28 cellular contexts compared by ENCODE assay signal in genomic region chr11:79040348-79040747, GRCh38.
A peak's percentile ranks its signal among the peaks of the same experiment; 100 is the strongest.
DNase-seq lines count a peak whose midpoint lies in the region; ATAC-seq and TF ChIP-seq lines count a peak whose summit lies in the region.
"Had no signal": no experiment of that assay in that cellular context is flagged by ENCODE, and none has a peak within 500 bp of the region (broad histone marks: within the 10 kb centered on the region; RNA-seq: fewer than 3 reads in every experiment).

No MANE protein-coding gene starts in this region.

- H3K36me3 ChIP-seq in PC-3 (ENCODE audit: low read depth, low read length), result no peaks in the 10 kb centered on the region
- H3K36me3 ChIP-seq: cardiac muscle cell, HAP-1, SJSA1 had no signal

- DNase-seq in NCI-H1694 treated with DMSO at 0.1 percent for 48 hours (lab: John Stamatoyannopoulos, UW), result peak; percentile 27
- DNase-seq in NCI-H1694 (lab: John Stamatoyannopoulos, UW), result no peak
- peak; percentile 17 for DNase-seq in PC-3
- peak; percentile 46 for DNase-seq in fibroblast of peridontal ligament (ENCODE audit: extremely low read depth)
- peak in 7 of 10 donors; percentile 30 to 88 (median 47) for DNase-seq in posterior cingulate gyrus
- DNase-seq in NCI-H187 treated with DMSO at 0.1 percent for 48 hours (lab: John Stamatoyannopoulos, UW), result no peak
- no peak for DNase-seq in NCI-H1436 treated with DMSO at 0.1 percent for 48 hours (lab: John Stamatoyannopoulos, UW)
- no peak for DNase-seq in SKM-1 (lab: John Stamatoyannopoulos, UW; ENCODE audit: unreplicated experiment)
- DNase-seq: activated CD4-positive, alpha-beta T cell treated with anti-CD3 and anti-CD28 coated beads for 48 hours; activated naive CD4-positive, alpha-beta T cell treated with anti-CD3 and anti-CD28 coated beads for 36 hours; activated T-cell treated with anti-CD3 and anti-CD28 coated beads, Interleukin-2, amount 50 U/mL, for 48 hours; amniotic stem cell; DMS53; endodermal cell; foreskin melanocyte; Kasumi-1; naive B cell; NCI-H1092; NCI-H2029 treated with DMSO at 0.1 percent for 48 hours; NCI-H510A; nucleus accumbens; T-helper 17 cell had no signal

- H3K4me3 ChIP-seq in PC-3 (ENCODE audit: low read length), result no peak overlapping the region
- H3K4me3 ChIP-seq: cardiac muscle cell, HAP-1, SJSA1, skin epidermis had no signal

- intact Hi-C loops in PC-3 (cut with micrococcal nuclease), result no loop called here
- intact Hi-C loops in posterior cingulate gyrus (cut with DNase I), result no loop called here

- no peaks in the 10 kb centered on the region for H3K9me2 ChIP-seq in PC-3 (replicated peaks; ENCODE audit: low read length)

- H3F3A ChIP-seq in PC-3 (ENCODE audit: low read length, unreplicated experiment), result no peaks in the 10 kb centered on the region

- no TSS peak for BruUV-seq in PC-3 (replicated peaks; lab: Mats Ljungman, UMichigan)

- H4K20me1 ChIP-seq in PC-3 (ENCODE audit: low read length), result no peaks in the 10 kb centered on the region

- no peaks in the 10 kb centered on the region for H3K79me2 ChIP-seq in PC-3 (ENCODE audit: low read length)

- POLR2A ChIA-PET in PC-3 (lab: Charles Lee; ENCODE audit: unreplicated experiment), result interaction anchor here (0.6 kb wide), 1 partner anchor 190 kb away, joined by 3 read pairs; no protein-coding TSS in a partner anchor

- H3K9me3 ChIP-seq in PC-3 (ENCODE audit: low read length), result no peaks in the 10 kb centered on the region
- H3K9me3 ChIP-seq: HAP-1, SJSA1 had no signal

- ATAC-seq in PC-3, result no peak
- ATAC-seq: T-helper 17 cell had no signal

- no peak overlapping the region for H3K4me2 ChIP-seq in PC-3 (ENCODE audit: low read length)

- H3K4me1 ChIP-seq in PC-3 (ENCODE audit: insufficient read depth, low read length), result no peaks in the 10 kb centered on the region
- H3K4me1 ChIP-seq: HAP-1, SJSA1 had no signal

- no peak overlapping the region for H3K9ac ChIP-seq in PC-3 (ENCODE audit: low read length)

- H2AFZ ChIP-seq in PC-3 (ENCODE audit: low read length), result no peak overlapping the region

- CTCF ChIA-PET in PC-3 (lab: Charles Lee), result no interaction called here

- H3K27ac ChIP-seq in PC-3 (ENCODE audit: low read length), result no peak overlapping the region
- H3K27ac ChIP-seq: 22Rv1, cardiac muscle cell, SJSA1, skin epidermis, VCaP had no signal

- no peaks in the 10 kb centered on the region for H3K27me3 ChIP-seq in PC-3 (ENCODE audit: low read length)
- H3K27me3 ChIP-seq: cardiac muscle cell, SJSA1 had no signal

- TF ChIP-seq CTCF in PC-3 (conservative IDR thresholded peaks at IDR 0.05; ENCODE audit: low read depth, low read length), result no peak

Comparison
In these comparisons a context has a peak if more than half of its experiments do, and no peak if none do; other contexts are left out.
1. DNase-seq: peak in NCI-H1694 treated with DMSO at 0.1 percent for 48 hours (single experiment), PC-3 (single experiment), fibroblast of peridontal ligament (single experiment) and posterior cingulate gyrus (7 of 10); none in NCI-H1694 (single experiment), NCI-H187 treated with DMSO at 0.1 percent for 48 hours (single experiment), NCI-H1436 treated with DMSO at 0.1 percent for 48 hours (single experiment) and SKM-1 (single experiment).